Comparison of ENCODE assay signal across 1 cellular context in genomic region chr7:107596881-107597581, GRCh38.
TF ChIP-seq lines count a peak whose summit lies in the region.

No MANE protein-coding gene starts in this region.

TF ChIP-seq in HEK293, 187 proteins besides CTCF, POLR2A, EP300 and RAD21 (continued from another document and continues in another):
- TF ChIP-seq ZNF776 (tag by site-specific recombination; IDR thresholded peaks at IDR 0.05; ENCODE audit: borderline replicate concordance) (no peak), HOXD13 (CRISPR knock-in tag; IDR thresholded peaks at IDR 0.05; ENCODE audit: borderline replicate concordance) (no peak), ZIC2 (tag by site-specific recombination; IDR thresholded peaks at IDR 0.05) (peak; percentile 63), ZNF510 (tag by site-specific recombination; IDR thresholded peaks at IDR 0.05; ENCODE audit: insufficient replicate concordance) (no peak), ZNF335 (tag by site-specific recombination; conservative IDR thresholded peaks at IDR 0.05) (no peak), ZNF529 (tag by site-specific recombination; IDR thresholded peaks at IDR 0.05; ENCODE audit: insufficient replicate concordance) (no peak), ZNF394 (tag by site-specific recombination; IDR thresholded peaks at IDR 0.05; ENCODE audit: borderline replicate concordance) (peak; percentile 42; the same call in 1 of the 2 replicates), ZNF280D (tag by site-specific recombination; IDR thresholded peaks at IDR 0.05) (no peak), ZNF404 (tag by site-specific recombination; IDR thresholded peaks at IDR 0.05) (no peak), ZBTB10 (tag by site-specific recombination; IDR thresholded peaks at IDR 0.05) (no peak), ZFP37 (tag by site-specific recombination; IDR thresholded peaks at IDR 0.05) (0 out of 2 replicates have a peak, but pooled peaks have one; percentile 13), ZNF580 (tag by site-specific recombination; IDR thresholded peaks at IDR 0.05) (peak; percentile 82; the same call in 1 of the 2 replicates), ZBTB1 (tag by site-specific recombination; IDR thresholded peaks at IDR 0.05) (no peak), SETDB1 (IDR thresholded peaks at IDR 0.05; ENCODE audit: insufficient read length, low read length) (no peak), PRDM2 (tag by site-specific recombination; IDR thresholded peaks at IDR 0.05; ENCODE audit: borderline replicate concordance) (no peak), RBAK (tag by site-specific recombination; IDR thresholded peaks at IDR 0.05) (no peak), AEBP2 (tag by site-specific recombination; IDR thresholded peaks at IDR 0.05; ENCODE audit: borderline replicate concordance) (no peak), ZNF571 (tag by site-specific recombination; IDR thresholded peaks at IDR 0.05) (no peak), ZNF140 (tag by site-specific recombination; IDR thresholded peaks at IDR 0.05) (no peak), ELK4 (IDR thresholded peaks at IDR 0.05; ENCODE audit: borderline replicate concordance, low read depth, low read length) (no peak), GLI2 (tag by site-specific recombination; IDR thresholded peaks at IDR 0.05; ENCODE audit: borderline replicate concordance, low read depth) (peak; percentile 35; the same call in 1 of the 2 replicates), TCF7L2 (IDR thresholded peaks at IDR 0.05; ENCODE audit: borderline replicate concordance, low read depth, low read length) (peak; percentile 74; the same call in 1 of the 2 replicates), ZNF596 (tag by site-specific recombination; IDR thresholded peaks at IDR 0.05) (peak; percentile 38; the same call in 1 of the 2 replicates), SP7 (tag by site-specific recombination; IDR thresholded peaks at IDR 0.05) (0 out of 2 replicates have a peak, but pooled peaks have one; percentile 25), ZNF423 (tag by site-specific recombination; IDR thresholded peaks at IDR 0.05) (no peak), ZNF747 (tag by site-specific recombination; IDR thresholded peaks at IDR 0.05) (no peak), KLF9 (tag by site-specific recombination; IDR thresholded peaks at IDR 0.05; ENCODE audit: low read depth) (no peak), ZNF621 (tag by site-specific recombination; IDR thresholded peaks at IDR 0.05) (no peak), ZNF837 (tag by site-specific recombination; IDR thresholded peaks at IDR 0.05) (no peak), ZNF155 (tag by site-specific recombination; IDR thresholded peaks at IDR 0.05) (no peak), ZNF610 (tag by site-specific recombination; IDR thresholded peaks at IDR 0.05; ENCODE audit: borderline replicate concordance) (0 out of 2 replicates have a peak, but pooled peaks have one; percentile 54), ZNF777 (tag by site-specific recombination; IDR thresholded peaks at IDR 0.05; ENCODE audit: borderline replicate concordance) (no peak), ZBTB49 (tag by site-specific recombination; IDR thresholded peaks at IDR 0.05; ENCODE audit: low read depth) (no peak), ZNF692 (tag by site-specific recombination; IDR thresholded peaks at IDR 0.05) (0 out of 2 replicates have a peak, but pooled peaks have one; percentile 22), KLF8 (tag by site-specific recombination; IDR thresholded peaks at IDR 0.05) (no peak), ZNF426 (tag by site-specific recombination; IDR thresholded peaks at IDR 0.05) (no peak)
